In genomic region chr17:17724991-17725852, GRCh38 we compare ENCODE assay signal across 8 cellular contexts. TPM values are rescaled to one million over a fixed set of nuclear protein-coding genes. Genes with fewer than 3 reads are reported as not detected.
DNase-seq lines count a peak whose midpoint lies in the region; ATAC-seq and TF ChIP-seq lines count a peak whose summit lies in the region.

No MANE protein-coding gene starts in this region.

- H3K4me3 ChIP-seq in ACC112 (ENCODE audit: low read depth, low read length) = peak overlapping the region; percentile 80
- peak overlapping the region; percentile 50 for H3K4me3 ChIP-seq in HFF-Myc (replicated peaks; ENCODE audit: low read depth, low read length)
- H3K4me3 ChIP-seq in choroid plexus epithelial cell (ENCODE audit: low read depth, low read length) = peak overlapping the region; percentile 70
- no peak overlapping the region for H3K4me3 ChIP-seq in naive thymus-derived CD4-positive, alpha-beta T cell (ENCODE audit: low read length)

- peaks cover 0 to 43% (median 21%) of the 10 kb centered on the region in 5 donors for H3K27me3 Mint-ChIP-seq in naive thymus-derived CD4-positive, alpha-beta T cell

- intact Hi-C loops in naive thymus-derived CD4-positive, alpha-beta T cell (cut with micrococcal nuclease) = loop anchor here in 1 of 2 donors (5.0 kb wide), 1 partner anchor 43 kb away; the partner anchor contains the start of gene RAI1

- H2AFZ ChIP-seq in ACC112 (ENCODE audit: low read length, unreplicated experiment) = no peak overlapping the region

- H3K27ac Mint-ChIP-seq in naive thymus-derived CD4-positive, alpha-beta T cell = peak overlapping the region in 6 of 9 donors; percentile 62 to 86 (median 80)

- H3K27me3 ChIP-seq in ACC112 (ENCODE audit: insufficient read depth, low read length) = no peaks in the 10 kb centered on the region
- H3K27me3 ChIP-seq in naive thymus-derived CD4-positive, alpha-beta T cell (ENCODE audit: control insufficient read depth in 2 of 2, insufficient read depth in 2 of 2, low read length in 2 of 2) = peaks cover 0 to 5% of the 10 kb centered on the region in 2 donors

- H3K27ac ChIP-seq in ACC112 (ENCODE audit: low read depth, low read length) = no peak overlapping the region
- H3K27ac ChIP-seq in naive thymus-derived CD4-positive, alpha-beta T cell (ENCODE audit: low read depth, low read length) = peak overlapping the region; percentile 43

- peaks cover 29 to 62% (median 57%) of the 10 kb centered on the region in 7 donors for H3K4me1 Mint-ChIP-seq in naive thymus-derived CD4-positive, alpha-beta T cell

- H3K4me1 ChIP-seq in ACC112 (ENCODE audit: control insufficient read depth, insufficient read depth, low read length, unreplicated experiment) = peaks cover 13% of the 10 kb centered on the region
- peaks cover 0 to 23% of the 10 kb centered on the region in 2 donors for H3K4me1 ChIP-seq in naive thymus-derived CD4-positive, alpha-beta T cell (ENCODE audit: control insufficient read depth in 2 of 2, insufficient read depth in 2 of 2, low read length in 2 of 2)

- DNase-seq in HFF-Myc (ENCODE audit: extremely low read depth, low read depth) (no peak), choroid plexus epithelial cell (ENCODE audit: low read depth) (no peak), NOMO-1 (lab: John Stamatoyannopoulos, UW; ENCODE audit: unreplicated experiment in 2 of 2) (no peak), NCI-H187 (lab: John Stamatoyannopoulos, UW) (no peak), NOMO-1 treated with DMSO at 0.1 percent for 48 hours (lab: John Stamatoyannopoulos, UW; ENCODE audit: unreplicated experiment) (no peak)
- no peak for DNase-seq in naive thymus-derived CD4-positive, alpha-beta T cell
- no peak for DNase-seq in stimulated activated CD8-positive, alpha-beta memory T cell treated with anti-CD3 and anti-CD28 coated beads, Interleukin-4, amount 100 ng/mL, for 48 hours

- peaks cover 0 to 14% (median 0%) of the 10 kb centered on the region in 5 donors for H3K36me3 Mint-ChIP-seq in naive thymus-derived CD4-positive, alpha-beta T cell

- H3K36me3 ChIP-seq in ACC112 (ENCODE audit: insufficient read depth, low read length) = no peaks in the 10 kb centered on the region
- H3K36me3 ChIP-seq in naive thymus-derived CD4-positive, alpha-beta T cell (ENCODE audit: control insufficient read depth in 2 of 3, insufficient read depth in 3 of 3, low read length in 3 of 3) = no peaks in the 10 kb centered on the region

- no peak for TF ChIP-seq CTCF in HFF-Myc (IDR thresholded peaks at IDR 0.05; ENCODE audit: low read depth, low read length, missing control alignments)
- TF ChIP-seq CTCF in choroid plexus epithelial cell (conservative IDR thresholded peaks at IDR 0.05; ENCODE audit: low read depth, low read length) = no peak

- no peak for ATAC-seq in naive thymus-derived CD4-positive, alpha-beta T cell

- H3K79me2 ChIP-seq in ACC112 (ENCODE audit: control insufficient read depth, insufficient read depth, low read length, unreplicated experiment) = peaks cover 36% of the 10 kb centered on the region

- peak overlapping the region; percentile 47 to 98 (median 76) for H3K4me3 Mint-ChIP-seq in naive thymus-derived CD4-positive, alpha-beta T cell

- H3K9me3 Mint-ChIP-seq in naive thymus-derived CD4-positive, alpha-beta T cell = no peaks in the 10 kb centered on the region

- CTCF ChIA-PET in naive thymus-derived CD4-positive, alpha-beta T cell (lab: Charles Lee) = interaction anchor here (1.9 kb wide), 1 partner anchor 59 kb away, joined by 6 read pairs; no protein-coding TSS in a partner anchor

- no peaks in the 10 kb centered on the region for H3K9me3 ChIP-seq in naive thymus-derived CD4-positive, alpha-beta T cell (ENCODE audit: control insufficient read depth in 2 of 3, low read length in 3 of 3)

- POLR2A ChIA-PET in naive thymus-derived CD4-positive, alpha-beta T cell (lab: Charles Lee) = interaction anchor here (1.1 kb wide), 1 partner anchor 313 kb away, joined by 3 read pairs; no protein-coding TSS in a partner anchor

RNA-seq across cellular contexts. Expression of gene RAI1, which starts 44.0 kb away (rescaled TPM):
- total RNA-seq in naive thymus-derived CD4-positive, alpha-beta T cell = 10 to 100 TPM; 20.1 to 46.2 (median 23.6) TPM
- 1 to 10 TPM; 2.0 to 4.0 TPM for polyA plus RNA-seq in naive thymus-derived CD4-positive, alpha-beta T cell
